Comparison of ENCODE assay signal across 17 cellular contexts in the genomic region with DNA sequence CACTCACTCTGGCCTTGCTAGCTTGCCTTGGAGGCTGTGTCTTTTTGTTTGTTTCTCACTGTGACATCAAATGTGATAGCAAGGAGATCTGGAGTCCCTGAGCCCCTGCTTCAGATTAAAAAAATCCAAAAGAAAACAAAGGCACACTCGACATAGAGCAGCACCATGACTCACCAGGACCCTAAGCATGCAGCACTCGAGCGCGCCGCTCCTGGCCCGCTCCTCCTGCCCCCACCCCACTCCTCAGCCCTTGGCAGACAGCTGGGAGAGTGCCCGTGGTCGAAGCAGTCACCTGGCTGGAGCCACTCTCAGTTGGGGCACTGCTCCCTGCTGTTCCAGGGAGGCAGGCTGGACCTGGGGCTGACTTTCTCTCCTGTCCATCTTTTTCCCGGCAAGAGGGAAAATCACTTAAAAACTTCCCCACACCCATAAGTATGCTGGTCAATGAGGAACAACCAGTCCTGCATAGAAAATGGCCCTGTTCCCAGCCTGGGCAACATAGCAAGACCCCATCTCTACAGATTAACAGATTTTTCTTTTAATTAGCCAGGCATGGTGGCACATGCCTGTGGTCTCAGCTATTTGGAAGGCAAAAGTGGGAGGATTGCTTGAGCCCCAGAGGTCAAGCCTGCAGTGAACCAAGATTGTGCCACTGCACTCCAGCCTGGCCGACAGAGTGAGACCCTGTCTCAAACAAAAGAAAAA.
DNase-seq lines count a peak whose midpoint lies in the region; ATAC-seq and TF ChIP-seq lines count a peak whose summit lies in the region.
"Had no signal": no experiment of that assay in that cellular context is flagged by ENCODE, and none has a peak within 500 bp of the region (broad histone marks: within the 10 kb centered on the region; RNA-seq: fewer than 3 reads in every experiment).

No MANE protein-coding gene starts in this region.

- H3K36me3 Mint-ChIP-seq in GM23338 (ENCODE audit: low read depth): no peaks in the 10 kb centered on the region; the same call in 2 of the 3 replicates

- no peaks in the 10 kb centered on the region for H3K36me3 ChIP-seq in GM23338 (ENCODE audit: insufficient read depth)
- H3K36me3 ChIP-seq in lower lobe of right lung: no peaks in the 10 kb centered on the region
- no peaks in the 10 kb centered on the region for H3K36me3 ChIP-seq in upper lobe of right lung

- no peaks in the 10 kb centered on the region for H3K79me2 ChIP-seq in GM23338 (replicated peaks; ENCODE audit: insufficient read depth)

- ATAC-seq in GM23338 (no peak), lower lobe of right lung (peak; percentile 66 to 82), upper lobe of right lung (peak; percentile 70), HG03565 (IDR thresholded peaks at IDR 0.05; ENCODE audit: unreplicated experiment) (no peak)
- ATAC-seq: HepG2 had no signal

- no peak for DNase-seq in GM23338 (ENCODE audit: low spot score)
- peak; percentile 61 for DNase-seq in astrocyte of the hippocampus (ENCODE audit: low read depth, low spot score)
- peak; percentile 52 for DNase-seq in lower lobe of right lung
- DNase-seq in upper lobe of right lung: no peak
- no peak for DNase-seq in NCI-H748 (lab: John Stamatoyannopoulos, UW; ENCODE audit: unreplicated experiment)
- no peak for DNase-seq in NCI-H2227 (lab: John Stamatoyannopoulos, UW; ENCODE audit: unreplicated experiment)
- DNase-seq: Caco-2, DMS153, NCI-H1092, NCI-H187, NCI-H2171 treated with DMSO at 0.1 percent for 48 hours, NCI-H82, PC-9 had no signal

- no peaks in the 10 kb centered on the region for H4K20me1 ChIP-seq in GM23338 (replicated peaks; ENCODE audit: insufficient read depth)

- H3K9me3 Mint-ChIP-seq in GM23338: no peaks in the 10 kb centered on the region

- H3K9me3 ChIP-seq in lower lobe of right lung (no peaks in the 10 kb centered on the region), upper lobe of right lung (no peaks in the 10 kb centered on the region)
- H3K9me3 ChIP-seq: Caco-2 had no signal

- H3K9me2 ChIP-seq in GM23338 (ENCODE audit: insufficient read depth): no peaks in the 10 kb centered on the region

- H3K27me3 Mint-ChIP-seq in GM23338 (ENCODE audit: insufficient read depth, low read depth, poor library complexity): peaks cover 6% of the 10 kb centered on the region

- intact Hi-C loops in lower lobe of right lung (cut with DNase I) (no loop called here), upper lobe of right lung (cut with DNase I) (no loop called here)

- no peak overlapping the region for H3K4me2 ChIP-seq in GM23338
- H3K4me2 ChIP-seq: KMS-11, PC-9 had no signal

- H3K4me3 ChIP-seq in GM23338 (no peak overlapping the region), lower lobe of right lung (no peak overlapping the region), upper lobe of right lung (no peak overlapping the region)
- H3K4me3 ChIP-seq: PC-9 had no signal

- H3K4me3 Mint-ChIP-seq in GM23338: no peak overlapping the region

- H3K27ac Mint-ChIP-seq in GM23338: peak overlapping the region; percentile 11; the same call in 1 of the 2 replicates

- H3K27me3 ChIP-seq in GM23338 (ENCODE audit: insufficient read depth) (no peaks in the 10 kb centered on the region), lower lobe of right lung (ENCODE audit: low read depth) (peaks cover 9% of the 10 kb centered on the region), upper lobe of right lung (peaks cover under 1% of the 10 kb centered on the region)

- no peak overlapping the region for H3K27ac ChIP-seq in GM23338 (ENCODE audit: low read depth)
- no peak overlapping the region for H3K27ac ChIP-seq in lower lobe of right lung
- no peak overlapping the region for H3K27ac ChIP-seq in upper lobe of right lung
- H3K27ac ChIP-seq: C4-2B, KMS-11, PC-9 had no signal

- TF ChIP-seq CTCF in GM23338 (conservative IDR thresholded peaks at IDR 0.05; ENCODE audit: low read depth in 2 of 2) (no peak), lower lobe of right lung (IDR thresholded peaks at IDR 0.05) (no peak), upper lobe of right lung (IDR thresholded peaks at IDR 0.05) (no peak)

- no peaks in the 10 kb centered on the region for H3K4me1 ChIP-seq in GM23338 (ENCODE audit: insufficient read depth)
- no peaks in the 10 kb centered on the region for H3K4me1 ChIP-seq in lower lobe of right lung
- H3K4me1 ChIP-seq in upper lobe of right lung: no peaks in the 10 kb centered on the region
- H3K4me1 ChIP-seq: Caco-2 had no signal

- no peaks in the 10 kb centered on the region for H3F3A ChIP-seq in GM23338 (replicated peaks; ENCODE audit: low read depth)

- peaks cover 12% of the 10 kb centered on the region for H3K4me1 Mint-ChIP-seq in GM23338

- H2AFZ ChIP-seq in GM23338: no peak overlapping the region
- H2AFZ ChIP-seq: PC-9 had no signal

TF ChIP-seq in GM23338, 12 proteins besides CTCF, POLR2A, EP300 and RAD21:
- TF ChIP-seq ZNF114 (CRISPR knock-in tag; IDR thresholded peaks at IDR 0.05) (no peak), EZH2 (IDR thresholded peaks at IDR 0.05; ENCODE audit: low read depth, unreplicated experiment) (no peak), NANOG (IDR thresholded peaks at IDR 0.05; ENCODE audit: borderline replicate concordance) (no peak), POLR2AphosphoS5 (IDR thresholded peaks at IDR 0.05; ENCODE audit: low read depth) (no peak), STAT1 (IDR thresholded peaks at IDR 0.05; ENCODE audit: unreplicated experiment) (no peak), CREB1 (CRISPR knock-in tag; IDR thresholded peaks at IDR 0.05; ENCODE audit: low read depth) (no peak), JUNB (IDR thresholded peaks at IDR 0.05; ENCODE audit: unreplicated experiment) (no peak)

Comparison
In these comparisons a context has a peak if more than half of its experiments do, and no peak if none do; other contexts are left out.
1. ATAC-seq: peak in lower lobe of right lung (2 of 2) and upper lobe of right lung (single experiment); none in GM23338 (single experiment) and HG03565 (single experiment).
2. DNase-seq: peak in astrocyte of the hippocampus (single experiment) and lower lobe of right lung (single experiment); none in GM23338 (single experiment), upper lobe of right lung (single experiment), NCI-H748 (single experiment) and NCI-H2227 (single experiment).